ENCODE assay signal across 8 cellular contexts in the genomic region with DNA sequence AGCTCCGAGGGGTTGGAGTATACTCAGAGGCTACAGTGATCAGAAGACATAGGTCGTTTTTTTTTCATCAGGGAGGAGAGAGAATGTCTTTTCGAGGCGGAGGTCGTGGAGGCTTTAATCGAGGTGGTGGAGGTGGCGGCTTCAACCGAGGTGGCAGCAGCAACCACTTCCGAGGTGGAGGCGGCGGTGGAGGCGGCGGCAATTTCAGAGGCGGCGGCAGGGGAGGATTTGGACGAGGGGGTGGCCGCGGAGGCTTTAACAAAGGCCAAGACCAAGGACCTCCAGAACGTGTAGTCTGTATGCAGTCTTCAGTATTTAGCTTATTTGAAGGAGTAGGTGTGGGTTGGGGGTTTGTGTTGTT. TPM values are rescaled to one million over a fixed set of nuclear protein-coding genes. Genes with fewer than 3 reads are reported as not detected.
DNase-seq lines count a peak whose midpoint lies in the region; ATAC-seq and TF ChIP-seq lines count a peak whose summit lies in the region.

No MANE protein-coding gene starts in this region.

- peaks cover 57% of the 10 kb centered on the region for H3K79me2 ChIP-seq in neural progenitor cell (ENCODE audit: low read depth)

- no peaks in the 10 kb centered on the region for H3K9me3 ChIP-seq in endocrine pancreas (ENCODE audit: control insufficient read depth, low read length)
- H3K9me3 ChIP-seq in neural progenitor cell (ENCODE audit: low read depth) = no peaks in the 10 kb centered on the region
- no peaks in the 10 kb centered on the region for H3K9me3 ChIP-seq in thoracic aorta

- peaks cover 2% of the 10 kb centered on the region for H3K27me3 Mint-ChIP-seq in neural progenitor cell (ENCODE audit: insufficient read depth, low read depth)

- H3K36me3 Mint-ChIP-seq in neural progenitor cell = peaks cover 22% of the 10 kb centered on the region

- no peaks in the 10 kb centered on the region for H4K20me1 ChIP-seq in neural progenitor cell (ENCODE audit: low read depth)

- no peaks in the 10 kb centered on the region for H3K36me3 ChIP-seq in endocrine pancreas (ENCODE audit: control insufficient read depth, insufficient read depth, low read length)
- no peaks in the 10 kb centered on the region for H3K36me3 ChIP-seq in neural progenitor cell
- H3K36me3 ChIP-seq in thoracic aorta = no peaks in the 10 kb centered on the region

- H3K4me3 ChIP-seq in endocrine pancreas (ENCODE audit: control insufficient read depth, insufficient read depth, low read length) (peak overlapping the region; percentile 89), neural progenitor cell (peak overlapping the region; percentile 62), thoracic aorta (peak overlapping the region; percentile 94)

- ATAC-seq in thoracic aorta (ENCODE audit: insufficient number of reproducible peaks, low FRiP score, low read depth) (no peak), GM18870 (IDR thresholded peaks at IDR 0.05; ENCODE audit: unreplicated experiment) (no peak)

- peak overlapping the region; percentile 97 for H3K4me3 Mint-ChIP-seq in neural progenitor cell

- peak overlapping the region; percentile 96 for H2AFZ ChIP-seq in neural progenitor cell (replicated peaks)

- H3K27ac Mint-ChIP-seq in neural progenitor cell = peak overlapping the region; percentile 94

- H3K4me1 Mint-ChIP-seq in neural progenitor cell = peaks cover 20% of the 10 kb centered on the region

- H3K9ac ChIP-seq in endocrine pancreas (ENCODE audit: control insufficient read depth, insufficient read depth, low read length) = peak overlapping the region; percentile 88
- H3K9ac ChIP-seq in neural progenitor cell = peak overlapping the region; percentile 43

- H3F3A ChIP-seq in neural progenitor cell (ENCODE audit: low read depth) = peaks cover 12% of the 10 kb centered on the region

- H3K27ac ChIP-seq in neural progenitor cell (no peak overlapping the region), thoracic aorta (peak overlapping the region; percentile 84 to 85)

- H3K27me3 ChIP-seq in endocrine pancreas (ENCODE audit: control insufficient read depth, insufficient read depth, low read length) = no peaks in the 10 kb centered on the region
- H3K27me3 ChIP-seq in neural progenitor cell = no peaks in the 10 kb centered on the region
- no peaks in the 10 kb centered on the region for H3K27me3 ChIP-seq in thoracic aorta (replicated peaks; ENCODE audit: insufficient read depth)

- H3K4me1 ChIP-seq in endocrine pancreas (ENCODE audit: control insufficient read depth, insufficient read depth, low read length) = peaks cover 8% of the 10 kb centered on the region
- H3K4me1 ChIP-seq in neural progenitor cell = peaks cover 10% of the 10 kb centered on the region
- H3K4me1 ChIP-seq in thoracic aorta (ENCODE audit: control insufficient read depth in 1 of 2, low read depth in 2 of 2) = peaks cover 11 to 18% of the 10 kb centered on the region in 2 donors

- DNase-seq in HK-2 (ENCODE audit: unreplicated experiment) = peak; percentile 35
- peak; percentile 11 to 15 for DNase-seq in activated CD4-positive, alpha-beta T cell treated with anti-CD3 and anti-CD28 coated beads, Interleukin-2, amount 50 U/mL, for 24 hours (ENCODE audit: low read depth in 1 of 2, low spot score in 1 of 2)
- DNase-seq in neural progenitor cell (ENCODE audit: low spot score) = peak; percentile 27
- no peak for DNase-seq in thoracic aorta (ENCODE audit: low spot score)
- no peak for DNase-seq in AG08395 (ENCODE audit: low spot score)
- DNase-seq in KG1 (lab: John Stamatoyannopoulos, UW) = no peak

- no peaks in the 10 kb centered on the region for H3K9me3 Mint-ChIP-seq in neural progenitor cell

- H3K4me2 ChIP-seq in neural progenitor cell = peak overlapping the region; percentile 82

- TF ChIP-seq CTCF in neural progenitor cell (IDR thresholded peaks at IDR 0.05) (no peak), thoracic aorta (IDR thresholded peaks at IDR 0.05) (no peak)

RNA-seq across cellular contexts. Expression of a gene that starts 0.5 kb away (rescaled TPM):
- 7.8 and 10.2 TPM in 2 replicates for total RNA-seq in neural progenitor cell (ENCODE audit: low replicate concordance)
- total RNA-seq in thoracic aorta = 1 to 10 TPM; 4.9 to 8.7 TPM

RNA-seq across cellular contexts. Expression of a gene that starts 11.7 kb away (rescaled TPM):
- total RNA-seq in neural progenitor cell (ENCODE audit: low replicate concordance) = not detected in 2 replicates
- 1 to 10 TPM in 1 of 2 donors, not detected in 1; 1.2 TPM for total RNA-seq in thoracic aorta

RNA-seq across cellular contexts. Expression of a gene that starts 14.3 kb away (rescaled TPM):
- not detected in 2 replicates for total RNA-seq in neural progenitor cell (ENCODE audit: low replicate concordance)
- total RNA-seq in thoracic aorta = 10 to 100 TPM in 1 of 2 donors, 1 to 10 TPM in 1; 2.2 to 20.5 TPM

RNA-seq across cellular contexts. Expression of a gene that starts 31.8 kb away (rescaled TPM):
- total RNA-seq in neural progenitor cell (ENCODE audit: low replicate concordance) = 0.09 and 0.15 TPM in 2 replicates
- total RNA-seq in thoracic aorta = 1 to 10 TPM in 1 of 2 donors, under 1 TPM in 1; 0.85 to 1.4 TPM

Comparison
In these comparisons a context has a peak if more than half of its experiments do, and no peak if none do; other contexts are left out.
1. DNase-seq: peak in HK-2 (single experiment), activated CD4-positive, alpha-beta T cell treated with anti-CD3 and anti-CD28 coated beads, Interleukin-2, amount 50 U/mL, for 24 hours (2 of 2) and neural progenitor cell (single experiment); none in thoracic aorta (single experiment), AG08395 (single experiment) and KG1 (single experiment).
2. Peak in every context shown above with its lines, with median percentiles within 50 percentile points of each other: H3K4me3 ChIP-seq.